ENCODE assay signal across 16 cellular contexts in genomic region chr20:33825340-33826269, GRCh38. TPM values are rescaled to one million over a fixed set of nuclear protein-coding genes. Genes with fewer than 3 reads are reported as not detected.
DNase-seq lines count a peak whose midpoint lies in the region; ATAC-seq and TF ChIP-seq lines count a peak whose summit lies in the region.
"Had no signal": no experiment of that assay in that cellular context is flagged by ENCODE, and none has a peak within 500 bp of the region (broad histone marks: within the 10 kb centered on the region; RNA-seq: fewer than 3 reads in every experiment).

No MANE protein-coding gene starts in this region.

- H2BK15ac ChIP-seq in neuronal stem cell (ENCODE audit: low read length) = no peak overlapping the region

- H3K36me3 Mint-ChIP-seq in CD4-positive, CD25-positive, alpha-beta regulatory T cell = peaks cover 14% of the 10 kb centered on the region
- peaks cover 45% of the 10 kb centered on the region for H3K36me3 Mint-ChIP-seq in dendritic cell treated with granulocyte-macrophage colony-stimulating factor and Interleukin-4, amounts not matched to agents 40 ng/mL and 50 ng/mL, for 4 days (ENCODE audit: low read depth)
- no peaks in the 10 kb centered on the region for H3K36me3 Mint-ChIP-seq in nephron (ENCODE audit: low read depth)

- no peak overlapping the region for H3K4me3 Mint-ChIP-seq in CD4-positive, CD25-positive, alpha-beta regulatory T cell
- no peak overlapping the region for H3K4me3 Mint-ChIP-seq in dendritic cell treated with granulocyte-macrophage colony-stimulating factor and Interleukin-4, amounts not matched to agents 40 ng/mL and 50 ng/mL, for 4 days
- no peak overlapping the region for H3K4me3 Mint-ChIP-seq in nephron
- H3K4me3 Mint-ChIP-seq: activated CD4-positive, alpha-beta T cell treated with anti-CD3 and anti-CD28 coated beads, Interleukin-2, amount 10 ng/mL, durations not matched to agents 7 days and 5 days; stimulated activated naive CD8-positive, alpha-beta T cell treated with anti-CD3 and anti-CD28 coated beads, Interleukin-15, Interleukin-2, amounts not matched to agents 100 ng/mL and 50 ng/mL, for 24 hours had no signal

- no peak overlapping the region for H2AFZ ChIP-seq in neuronal stem cell (ENCODE audit: low read length)

- no peak for TF ChIP-seq CTCF in nephron (IDR thresholded peaks at IDR 0.05; ENCODE audit: unreplicated experiment in 3 of 3)
- TF ChIP-seq CTCF in heart left ventricle (IDR thresholded peaks at IDR 0.05) = no peak

- peak overlapping the region in 2 of 3 donors; percentile 65 to 74 for H3K27ac Mint-ChIP-seq in CD4-positive, CD25-positive, alpha-beta regulatory T cell
- peak overlapping the region; percentile 25 for H3K27ac Mint-ChIP-seq in dendritic cell treated with granulocyte-macrophage colony-stimulating factor and Interleukin-4, amounts not matched to agents 40 ng/mL and 50 ng/mL, for 4 days
- peak overlapping the region; percentile 27 to 45 (median 34) for H3K27ac Mint-ChIP-seq in nephron
- H3K27ac Mint-ChIP-seq: activated CD4-positive, alpha-beta T cell treated with anti-CD3 and anti-CD28 coated beads, Interleukin-2, amount 10 ng/mL, durations not matched to agents 7 days and 5 days; stimulated activated naive CD8-positive, alpha-beta T cell treated with anti-CD3 and anti-CD28 coated beads, Interleukin-15, Interleukin-2, amounts not matched to agents 100 ng/mL and 50 ng/mL, for 24 hours had no signal

- H3K36me3 ChIP-seq in CD4-positive, CD25-positive, alpha-beta regulatory T cell (ENCODE audit: control insufficient read depth, insufficient read depth, low read length) = peaks cover 3% of the 10 kb centered on the region
- no peaks in the 10 kb centered on the region for H3K36me3 ChIP-seq in neuronal stem cell (replicated peaks in 1 of 2; ENCODE audit: control insufficient read depth in 2 of 2, insufficient read depth in 2 of 2, low read length in 2 of 2)
- peaks cover 0 to 5% (median 0%) of the 10 kb centered on the region in 9 donors for H3K36me3 ChIP-seq in heart left ventricle
- H3K36me3 ChIP-seq: left ventricle myocardium inferior had no signal

- DNase-seq in CD4-positive, CD25-positive, alpha-beta regulatory T cell = no peak
- DNase-seq in LoVo (ENCODE audit: low spot score) (peak; percentile 20), neuronal stem cell (ENCODE audit: low spot score) (no peak), putamen (ENCODE audit: low spot score) (no peak), heart left ventricle (no peak)
- no peak for DNase-seq in activated CD8-positive, alpha-beta memory T cell treated with anti-CD3 and anti-CD28 coated beads, Interleukin-2, amount 50 U/mL, for 4 hours
- DNase-seq: activated CD4-positive, alpha-beta T cell treated with anti-CD3 and anti-CD28 coated beads, Interleukin-2, amount 10 ng/mL, durations not matched to agents 7 days and 5 days; activated gamma-delta T cell treated with Interleukin-2 at 50 U/mL for 16 hours; AML-193; caudate nucleus; left ventricle myocardium inferior; stimulated activated CD4-positive, alpha-beta T cell treated with anti-CD3 and anti-CD28 coated beads, Interleukin-4, amount 100 ng/mL, for 4 hours had no signal

- H3K4me2 ChIP-seq in neuronal stem cell (ENCODE audit: insufficient read depth, low read length, poor library complexity, severe bottlenecking) = no peak overlapping the region

- H3K9me3 Mint-ChIP-seq in CD4-positive, CD25-positive, alpha-beta regulatory T cell = no peaks in the 10 kb centered on the region
- no peaks in the 10 kb centered on the region for H3K9me3 Mint-ChIP-seq in dendritic cell treated with granulocyte-macrophage colony-stimulating factor and Interleukin-4, amounts not matched to agents 40 ng/mL and 50 ng/mL, for 4 days
- no peaks in the 10 kb centered on the region for H3K9me3 Mint-ChIP-seq in nephron
- H3K9me3 Mint-ChIP-seq: activated CD4-positive, alpha-beta T cell treated with anti-CD3 and anti-CD28 coated beads, Interleukin-2, amount 10 ng/mL, durations not matched to agents 7 days and 5 days; stimulated activated naive CD8-positive, alpha-beta T cell treated with anti-CD3 and anti-CD28 coated beads, Interleukin-15, Interleukin-2, amounts not matched to agents 100 ng/mL and 50 ng/mL, for 24 hours had no signal

- H4K8ac ChIP-seq in neuronal stem cell (ENCODE audit: low read depth, low read length) = no peak overlapping the region

- peaks cover 33 to 79% (median 57%) of the 10 kb centered on the region in 4 donors for H3K4me1 Mint-ChIP-seq in CD4-positive, CD25-positive, alpha-beta regulatory T cell
- H3K4me1 Mint-ChIP-seq in dendritic cell treated with granulocyte-macrophage colony-stimulating factor and Interleukin-4, amounts not matched to agents 40 ng/mL and 50 ng/mL, for 4 days (ENCODE audit: low read depth) = peaks cover 72% of the 10 kb centered on the region
- peaks cover 55% of the 10 kb centered on the region for H3K4me1 Mint-ChIP-seq in nephron

- no peaks in the 10 kb centered on the region for H3K9me3 ChIP-seq in CD4-positive, CD25-positive, alpha-beta regulatory T cell (ENCODE audit: control insufficient read depth in 2 of 2, low read length in 2 of 2)
- H3K9me3 ChIP-seq in neuronal stem cell (replicated peaks in 1 of 2; ENCODE audit: control insufficient read depth in 2 of 2, insufficient read depth in 1 of 2, low read depth in 1 of 2, low read length in 2 of 2) = no peaks in the 10 kb centered on the region
- H3K9me3 ChIP-seq in heart left ventricle = no peaks in the 10 kb centered on the region
- H3K9me3 ChIP-seq: left ventricle myocardium inferior had no signal

- peaks cover 4% of the 10 kb centered on the region for H3K4me1 ChIP-seq in CD4-positive, CD25-positive, alpha-beta regulatory T cell (ENCODE audit: control insufficient read depth, insufficient read depth, low read length, poor library complexity, severe bottlenecking)
- peaks cover 8% of the 10 kb centered on the region in 2 donors for H3K4me1 ChIP-seq in neuronal stem cell (ENCODE audit: control insufficient read depth in 2 of 2, insufficient read depth in 1 of 2, low read depth in 1 of 2, low read length in 2 of 2)
- H3K4me1 ChIP-seq in heart left ventricle = peaks cover 0 to 95% (median 77%) of the 10 kb centered on the region in 12 donors

- no peak overlapping the region for H4K91ac ChIP-seq in neuronal stem cell (ENCODE audit: low read depth, low read length, poor library complexity)

- no peak overlapping the region for H3K4me3 ChIP-seq in CD4-positive, CD25-positive, alpha-beta regulatory T cell (ENCODE audit: low read depth, low read length)
- no peak overlapping the region for H3K4me3 ChIP-seq in neuronal stem cell (ENCODE audit: low read length in 2 of 2)
- no peak overlapping the region for H3K4me3 ChIP-seq in heart left ventricle
- H3K4me3 ChIP-seq: left ventricle myocardium inferior had no signal

- peaks cover 2% of the 10 kb centered on the region for H3K79me1 ChIP-seq in neuronal stem cell (ENCODE audit: low read depth, low read length)

- intact Hi-C loops in dendritic cell treated with granulocyte-macrophage colony-stimulating factor and Interleukin-4, amounts not matched to agents 40 ng/mL and 50 ng/mL, for 4 days (cut with micrococcal nuclease) = no loop called here
- intact Hi-C loops in heart left ventricle (cut with DNase I) = no loop called here

- H3K27me3 Mint-ChIP-seq in CD4-positive, CD25-positive, alpha-beta regulatory T cell = no peaks in the 10 kb centered on the region
- H3K27me3 Mint-ChIP-seq in dendritic cell treated with granulocyte-macrophage colony-stimulating factor and Interleukin-4, amounts not matched to agents 40 ng/mL and 50 ng/mL, for 4 days = no peaks in the 10 kb centered on the region
- H3K27me3 Mint-ChIP-seq in nephron (ENCODE audit: low read depth) = no peaks in the 10 kb centered on the region
- H3K27me3 Mint-ChIP-seq: activated CD4-positive, alpha-beta T cell treated with anti-CD3 and anti-CD28 coated beads, Interleukin-2, amount 10 ng/mL, durations not matched to agents 7 days and 5 days; stimulated activated naive CD8-positive, alpha-beta T cell treated with anti-CD3 and anti-CD28 coated beads, Interleukin-15, Interleukin-2, amounts not matched to agents 100 ng/mL and 50 ng/mL, for 24 hours had no signal

- H3K14ac ChIP-seq in neuronal stem cell (ENCODE audit: low read length) = no peak overlapping the region

- no peak for TF ChIP-seq POLR2A in heart left ventricle (IDR thresholded peaks at IDR 0.05)

- no peak overlapping the region for H3K23ac ChIP-seq in neuronal stem cell (ENCODE audit: low read depth, low read length, poor library complexity)

- no peak overlapping the region for H2BK12ac ChIP-seq in neuronal stem cell (ENCODE audit: low read length)

- H2BK5ac ChIP-seq in neuronal stem cell (ENCODE audit: low read length) = no peak overlapping the region

- ATAC-seq in CD4-positive, CD25-positive, alpha-beta regulatory T cell (ENCODE audit: low read depth in 2 of 2) = no peak
- no peak for ATAC-seq in heart left ventricle

- H3K4ac ChIP-seq in neuronal stem cell (ENCODE audit: low read length) = no peak overlapping the region

- no peak overlapping the region for H2AK5ac ChIP-seq in neuronal stem cell (ENCODE audit: low read depth, low read length)

- no peak overlapping the region for H3K9ac ChIP-seq in neuronal stem cell (ENCODE audit: low read depth, low read length, poor library complexity)

- no CpG with 5 or more reads among the region's 3 CpGs for WGBS in neuronal stem cell (ENCODE audit: extremely low coverage in 2 of 2, insufficient read length in 2 of 2, insufficient replicate concordance in 1 of 2), 2 donors
- 96 to 99% (median 98%) methylated on average over 3 of the region's 3 CpGs for WGBS in heart left ventricle, 4 donors

- H3K27me3 ChIP-seq in CD4-positive, CD25-positive, alpha-beta regulatory T cell (ENCODE audit: control insufficient read depth, insufficient read depth, low read length) = no peaks in the 10 kb centered on the region
- H3K27me3 ChIP-seq in neuronal stem cell (ENCODE audit: control insufficient read depth in 3 of 3, insufficient read depth in 3 of 3, low read depth in 1 of 3, low read length in 3 of 3) = no peaks in the 10 kb centered on the region
- no peaks in the 10 kb centered on the region for H3K27me3 ChIP-seq in heart left ventricle

- H3K27ac ChIP-seq in CD4-positive, CD25-positive, alpha-beta regulatory T cell (ENCODE audit: insufficient read depth, low read length, poor library complexity, severe bottlenecking) = no peak overlapping the region
- no peak overlapping the region for H3K27ac ChIP-seq in neuronal stem cell (replicated peaks; ENCODE audit: low read length)
- H3K27ac ChIP-seq in heart left ventricle = peak overlapping the region in 1 of 12 donors; percentile 63
- H3K27ac ChIP-seq: epithelial cell of prostate had no signal

- no peak overlapping the region for H3K18ac ChIP-seq in neuronal stem cell (ENCODE audit: low read length)

- no peak overlapping the region for H2BK120ac ChIP-seq in neuronal stem cell (ENCODE audit: low read depth, low read length)

RNA-seq across cellular contexts. Expression of gene CHMP4B, which starts 14.5 kb away (rescaled TPM):
- total RNA-seq in CD4-positive, CD25-positive, alpha-beta regulatory T cell = 49.0 TPM
- 1 to 10 TPM; 3.1 to 6.0 (median 4.2) TPM for polyA plus RNA-seq in CD4-positive, CD25-positive, alpha-beta regulatory T cell
- polyA plus RNA-seq in neuronal stem cell (2013, experiment 1 of 2) = 68.2 TPM
- polyA plus RNA-seq in neuronal stem cell (2013, experiment 2 of 2) = 67.4 TPM
- total RNA-seq in heart left ventricle = 100 to 1,000 TPM in 5 of 9 donors, 10 to 100 TPM in 4; 46.2 to 225 (median 106) TPM
- 100 to 1,000 TPM; 127 to 233 TPM for polyA plus RNA-seq in heart left ventricle
